Comparison of ENCODE assay signal across 8 cellular contexts in the genomic region with DNA sequence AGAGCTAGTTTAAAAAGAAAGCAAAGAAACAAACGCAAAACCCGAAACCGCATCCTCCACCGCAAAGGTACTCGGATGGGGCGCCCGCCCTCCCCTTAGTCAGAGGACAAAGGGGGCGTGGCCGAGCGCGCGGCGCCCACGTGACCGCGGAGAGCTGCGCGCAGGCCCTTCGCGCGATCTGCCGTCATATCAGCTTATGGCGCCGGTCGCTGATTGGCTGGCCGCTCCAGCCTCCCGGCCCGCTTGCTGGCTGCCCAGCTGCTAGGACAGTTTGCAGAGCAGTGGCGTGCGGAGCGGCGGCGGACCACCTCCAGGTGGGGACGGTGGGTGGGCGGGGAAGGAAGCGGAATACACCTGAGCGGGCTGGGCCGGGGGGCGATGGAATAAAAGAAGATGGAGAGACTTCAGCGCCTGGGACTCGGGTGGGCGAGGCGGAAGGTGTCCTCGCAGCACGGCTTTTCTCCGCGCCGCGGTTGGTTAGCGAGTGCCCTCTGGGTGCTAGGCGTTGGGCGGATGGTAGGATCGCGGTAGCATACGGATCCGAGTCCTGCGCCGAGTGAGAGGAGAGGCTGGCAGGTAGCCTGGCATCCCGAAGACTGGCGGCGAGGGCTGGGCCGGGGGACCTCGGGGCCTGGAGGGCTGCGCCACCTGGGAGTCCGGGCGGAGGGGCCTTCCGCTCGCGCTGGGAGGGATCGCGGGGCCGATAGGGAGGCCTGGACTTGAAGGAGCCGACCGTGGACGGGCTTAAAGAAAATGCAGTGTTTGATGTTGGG. TPM values are rescaled to one million over a fixed set of nuclear protein-coding genes. Genes with fewer than 3 reads are reported as not detected.
A peak's percentile ranks its signal among the peaks of the same experiment; 100 is the strongest.
DNase-seq lines count a peak whose midpoint lies in the region; ATAC-seq, FAIRE-seq and TF ChIP-seq lines count a peak whose summit lies in the region.

A gene with protein sequence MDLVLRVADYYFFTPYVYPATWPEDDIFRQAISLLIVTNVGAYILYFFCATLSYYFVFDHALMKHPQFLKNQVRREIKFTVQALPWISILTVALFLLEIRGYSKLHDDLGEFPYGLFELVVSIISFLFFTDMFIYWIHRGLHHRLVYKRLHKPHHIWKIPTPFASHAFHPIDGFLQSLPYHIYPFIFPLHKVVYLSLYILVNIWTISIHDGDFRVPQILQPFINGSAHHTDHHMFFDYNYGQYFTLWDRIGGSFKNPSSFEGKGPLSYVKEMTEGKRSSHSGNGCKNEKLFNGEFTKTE (plus strand): TSS at position 269 of the 773 bp plus-strand sequence. CDS start 10,605 bp downstream, outside the sequence.

- DNase-seq in AG10803 (ENCODE audit: low read depth) (peak; percentile 91), NCI-H460 (ENCODE audit: extremely low read depth, low read depth) (peak; percentile 79), cerebellum (ENCODE audit: low spot score) (peak; percentile 96), keratinocyte (ENCODE audit: low read depth, low spot score) (peak; percentile 55)
- peak; percentile 91 for DNase-seq in activated CD4-positive, alpha-beta T cell treated with anti-CD3 and anti-CD28 coated beads for 1 hour
- DNase-seq in stimulated activated CD4-positive, alpha-beta T cell treated with anti-CD3 and anti-CD28 coated beads, Interleukin-15, amount 100 ng/mL, for 1 hour (ENCODE audit: low read depth in 1 of 2, low spot score in 1 of 2): peak; percentile 88

- peaks cover 51% of the 10 kb centered on the region for H3K79me2 ChIP-seq in keratinocyte (ENCODE audit: control insufficient read depth, insufficient read depth, low read length)

- H3K27ac ChIP-seq in keratinocyte (ENCODE audit: control insufficient read depth, insufficient read depth, low read length): peak within 1 kb of the TSS; percentile 86

- dilution Hi-C loops in keratinocyte (cut with MboI; ENCODE audit: extremely low pct_ligation_motif_present, low sequenced_read_pairs): no loop called here

- H3K4me3 ChIP-seq in AG10803 (ENCODE audit: low read length): peak within 1 kb of the TSS; percentile 83
- H3K4me3 ChIP-seq in keratinocyte (ENCODE audit: control insufficient read depth in 2 of 3, extremely low read depth in 1 of 3, insufficient read depth in 2 of 3, low read depth in 1 of 3, low read length in 3 of 3): peak within 1 kb of the TSS; percentile 82 to 97 (median 86)

- FAIRE-seq in keratinocyte (lab: Jason Lieb, UNC): peak; percentile 71

- no peak for TF ChIP-seq CTCF in AG10803 (conservative IDR thresholded peaks at IDR 0.05; ENCODE audit: low read length)
- no peak for TF ChIP-seq CTCF in keratinocyte (optimal IDR thresholded peaks at IDR 0.05 in 1 of 3, IDR thresholded peaks at IDR 0.05 in 1 of 3, conservative IDR thresholded peaks at IDR 0.05 in 1 of 3; ENCODE audit: extremely low read depth in 1 of 3, insufficient read depth in 2 of 3, low read length in 3 of 3)

- H4K20me1 ChIP-seq in keratinocyte (ENCODE audit: control insufficient read depth, extremely low read depth, insufficient read depth, low read length): no peaks in the 10 kb centered on the region

- ATAC-seq in GM19043 (IDR thresholded peaks at IDR 0.05; ENCODE audit: low read depth, unreplicated experiment) (peak; percentile 92), HG03378 (IDR thresholded peaks at IDR 0.05; ENCODE audit: unreplicated experiment) (peak; percentile 91)

- H3K9ac ChIP-seq in keratinocyte (ENCODE audit: control insufficient read depth, extremely low read depth, insufficient read depth, low read length): peak within 1 kb of the TSS; percentile 88

- peaks cover 2% of the 10 kb centered on the region for H3K9me1 ChIP-seq in keratinocyte (ENCODE audit: control insufficient read depth, extremely low read depth, insufficient read depth, low read length)

- no peaks in the 10 kb centered on the region for H3K9me3 ChIP-seq in keratinocyte (ENCODE audit: control insufficient read depth, low read depth, low read length)

- H3K4me2 ChIP-seq in keratinocyte (ENCODE audit: control insufficient read depth, extremely low read depth, insufficient read depth, low read depth, low read length): peak within 1 kb of the TSS; percentile 100

- peak within 1 kb of the TSS; percentile 97 for H2AFZ ChIP-seq in keratinocyte (ENCODE audit: control insufficient read depth, low read length)

- peaks cover 0 to 7% of the 10 kb centered on the region in 2 experiments for H3K36me3 ChIP-seq in keratinocyte (ENCODE audit: control insufficient read depth in 2 of 2, extremely low read depth in 1 of 2, insufficient read depth in 2 of 2, low read length in 2 of 2)

- H3K27me3 ChIP-seq in keratinocyte (ENCODE audit: control insufficient read depth, extremely low read depth, insufficient read depth, low read length): no peaks in the 10 kb centered on the region

- H3K4me1 ChIP-seq in keratinocyte (ENCODE audit: control insufficient read depth, extremely low read depth, insufficient read depth, low read length): peaks cover 20% of the 10 kb centered on the region

RNA-seq across cellular contexts. Expression of the gene that starts here (rescaled TPM):
- total RNA-seq in NCI-H460 (2014; rRNA removed; shearing (Covaris generic)): 21.7 and 23.9 TPM in 2 replicates
- polyA plus RNA-seq in NCI-H460 (2014; cell fraction: nucleus; rRNA removed): 38.5 and 67.6 TPM in 2 replicates
- total RNA-seq in cerebellum: 110 TPM
- polyA plus RNA-seq in keratinocyte: 112 to 273 TPM (median 259 TPM) in 3 replicates
- polyA plus RNA-seq in keratinocyte (2011; ENCODE audit: low read depth): 20.6 TPM
- polyA plus RNA-seq in keratinocyte (2011; cell fraction: cytosol; rRNA removed): 60.9 and 114 TPM in 2 replicates
- polyA plus RNA-seq in keratinocyte (2011; cell fraction: nucleus; rRNA removed): 163 and 241 TPM in 2 replicates
- 99.9 and 119 TPM in 2 replicates for polyA plus RNA-seq in keratinocyte (2012; ENCODE audit: low replicate concordance)
- 142 to 283 TPM (median 212 TPM) in 3 replicates for polyA minus RNA-seq in keratinocyte
- polyA minus RNA-seq in keratinocyte (2011; cell fraction: cytosol; rRNA and poly(A)+ RNA removed): 103 TPM
- 220 and 372 TPM in 2 replicates for polyA minus RNA-seq in keratinocyte (2011; cell fraction: nucleus; rRNA and poly(A)+ RNA removed)

Comparison
In these comparisons a context has a peak if more than half of its experiments do, and no peak if none do; other contexts are left out.
1. Peak in every context shown above with its lines: DNase-seq, ATAC-seq, H3K4me3 ChIP-seq and H3K27ac ChIP-seq.